ENCODE assay signal across 1 cellular context in the genomic region with DNA sequence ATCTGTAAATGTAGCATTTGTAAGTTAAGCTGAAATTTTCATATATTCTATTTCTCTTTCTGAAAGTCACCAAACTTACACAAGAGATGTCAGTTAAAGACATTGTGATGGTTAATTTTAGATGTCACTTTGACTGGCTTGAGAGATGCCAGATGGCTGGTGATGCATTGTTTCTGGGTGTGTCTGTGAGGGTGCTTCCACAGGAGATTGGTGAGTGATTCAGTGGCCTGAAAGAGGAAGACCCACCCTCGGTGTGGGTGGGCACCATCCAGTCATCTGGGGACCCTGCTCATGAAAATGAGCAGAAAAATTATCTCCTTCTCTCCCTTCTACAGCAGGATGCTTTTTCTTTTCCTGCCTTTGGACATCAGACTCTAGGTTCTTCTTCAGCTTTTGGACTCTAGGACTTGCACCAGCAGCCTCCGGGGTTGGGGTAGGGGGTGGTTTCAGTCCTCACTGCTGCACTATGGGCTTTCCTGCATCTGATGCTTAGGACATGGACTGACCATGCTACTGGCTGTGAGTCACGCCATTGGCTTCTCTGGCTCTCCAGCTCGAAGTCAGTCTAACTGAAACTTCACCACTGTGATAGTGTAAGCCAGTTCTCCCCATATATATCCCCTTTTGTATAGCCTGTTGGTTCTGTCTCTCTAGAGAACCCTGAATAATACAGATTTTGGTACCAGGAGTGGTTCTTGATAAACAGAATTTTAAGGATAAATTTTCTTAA.
TF ChIP-seq lines count a peak whose summit lies in the region.

No MANE protein-coding gene starts in this region.

TF ChIP-seq in GM12878, 131 proteins besides CTCF, POLR2A, EP300 and RAD21:
- TF ChIP-seq ZBTB40 (IDR thresholded peaks at IDR 0.05; ENCODE audit: borderline replicate concordance) = no peak
- TF ChIP-seq, protein P1, sequence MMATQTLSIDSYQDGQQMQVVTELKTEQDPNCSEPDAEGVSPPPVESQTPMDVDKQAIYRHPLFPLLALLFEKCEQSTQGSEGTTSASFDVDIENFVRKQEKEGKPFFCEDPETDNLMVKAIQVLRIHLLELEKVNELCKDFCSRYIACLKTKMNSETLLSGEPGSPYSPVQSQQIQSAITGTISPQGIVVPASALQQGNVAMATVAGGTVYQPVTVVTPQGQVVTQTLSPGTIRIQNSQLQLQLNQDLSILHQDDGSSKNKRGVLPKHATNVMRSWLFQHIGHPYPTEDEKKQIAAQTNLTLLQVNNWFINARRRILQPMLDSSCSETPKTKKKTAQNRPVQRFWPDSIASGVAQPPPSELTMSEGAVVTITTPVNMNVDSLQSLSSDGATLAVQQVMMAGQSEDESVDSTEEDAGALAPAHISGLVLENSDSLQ (IDR thresholded peaks at IDR 0.05) = 0 out of 2 replicates have a peak, but pooled peaks have one; percentile 17
TF ChIP-seq in GM12878: peak in this region for 1.
